Comparison of ENCODE assay signal across 1 cellular context in genomic region chr14:70415788-70416187, GRCh38.
TF ChIP-seq lines count a peak whose summit lies in the region.

No MANE protein-coding gene starts in this region.

TF ChIP-seq in H1, 55 proteins besides CTCF, POLR2A, EP300 and RAD21:
- TF ChIP-seq EZH2 (IDR thresholded peaks at IDR 0.05; ENCODE audit: low read depth, low read length, severe bottlenecking) (no peak), KDM5A (IDR thresholded peaks at IDR 0.05; ENCODE audit: low read length) (no peak), E2F6 (IDR thresholded peaks at IDR 0.05) (no peak)
